Comparison of ENCODE assay signal across 8 cellular contexts in the genomic region with DNA sequence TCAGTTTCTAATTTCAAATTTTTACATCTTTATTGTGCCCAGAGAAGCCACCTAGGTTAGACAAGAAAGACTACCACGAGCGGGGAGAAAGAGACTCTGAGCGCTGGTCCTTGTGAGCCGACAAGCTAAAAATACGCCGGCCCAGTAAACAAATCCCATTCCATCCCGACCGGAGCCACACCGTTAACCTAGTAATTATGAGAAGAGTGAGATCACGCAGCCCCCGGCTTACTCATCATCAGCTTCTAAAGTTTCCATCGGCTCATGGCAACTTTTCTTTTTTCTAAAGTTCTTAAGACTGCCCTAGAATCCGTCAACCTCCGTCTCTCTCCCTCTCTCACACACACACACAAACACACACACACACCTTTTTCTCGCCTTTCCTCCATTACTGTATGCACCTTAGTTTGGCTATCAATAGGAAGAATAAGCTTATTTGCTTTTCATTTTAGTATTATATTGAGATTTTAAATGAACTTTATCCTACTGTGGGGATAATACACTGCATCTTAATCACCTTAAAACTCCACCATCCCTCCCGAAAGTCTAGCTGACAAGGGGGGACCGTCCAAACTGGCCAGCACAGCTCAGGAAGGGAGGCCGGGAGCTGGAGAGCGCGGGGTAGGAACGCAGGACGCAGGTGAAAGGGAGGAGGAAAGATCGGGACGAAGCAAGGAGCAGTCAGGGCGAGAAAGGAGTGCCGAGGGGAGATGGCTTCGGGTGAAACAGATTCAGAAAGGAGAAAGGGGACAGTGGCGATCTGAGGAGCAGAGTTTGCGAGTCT. TPM values are rescaled to one million over a fixed set of nuclear protein-coding genes. Genes with fewer than 3 reads are reported as not detected.
DNase-seq lines count a peak whose midpoint lies in the region; ATAC-seq and TF ChIP-seq lines count a peak whose summit lies in the region.

No MANE protein-coding gene starts in this region.

- intact Hi-C loops in naive thymus-derived CD4-positive, alpha-beta T cell (cut with micrococcal nuclease), result loop anchor here (1.0 to 5.0 kb wide), 5 partner anchors 41 to 82 kb away; a partner anchor contains a TSS

- no peaks in the 10 kb centered on the region for H3K9me3 Mint-ChIP-seq in activated T-cell treated with anti-CD3 and anti-CD28 coated beads, Interleukin-2, amount 50 U/mL, for 4 hours
- no peaks in the 10 kb centered on the region for H3K9me3 Mint-ChIP-seq in naive thymus-derived CD4-positive, alpha-beta T cell

- H3K27me3 ChIP-seq in OCI-LY3 (ENCODE audit: low read depth, low read length) (peaks cover 46% of the 10 kb centered on the region), fibroblast of lung (ENCODE audit: control insufficient read depth, insufficient read depth, low read length) (no peaks in the 10 kb centered on the region)
- H3K27me3 ChIP-seq in naive thymus-derived CD4-positive, alpha-beta T cell (ENCODE audit: control insufficient read depth in 2 of 2, insufficient read depth in 2 of 2, low read length in 2 of 2), result no peaks in the 10 kb centered on the region

- H3K4me1 ChIP-seq in OCI-LY3 (ENCODE audit: low read length) (peaks cover 10% of the 10 kb centered on the region), fibroblast of lung (ENCODE audit: control insufficient read depth, extremely low read depth, insufficient read depth, low read length) (peaks cover 3% of the 10 kb centered on the region)
- peaks cover 8 to 12% of the 10 kb centered on the region in 2 donors for H3K4me1 ChIP-seq in naive thymus-derived CD4-positive, alpha-beta T cell (ENCODE audit: control insufficient read depth in 2 of 2, insufficient read depth in 2 of 2, low read length in 2 of 2)

- H3K4me1 Mint-ChIP-seq in activated T-cell treated with anti-CD3 and anti-CD28 coated beads, Interleukin-2, amount 50 U/mL, for 4 hours (ENCODE audit: low read depth), result peaks cover 50% of the 10 kb centered on the region
- H3K4me1 Mint-ChIP-seq in naive thymus-derived CD4-positive, alpha-beta T cell, result peaks cover 21 to 38% (median 31%) of the 10 kb centered on the region in 7 donors

- H3K4me3 ChIP-seq in GM08714 (ENCODE audit: low read length) (peak overlapping the region; percentile 87), OCI-LY3 (ENCODE audit: low read length) (peak overlapping the region; percentile 91), fibroblast of lung (replicated peaks in 1 of 4; ENCODE audit: control extremely low read depth in 1 of 4, insufficient read depth in 1 of 4, low read depth in 3 of 4, low read length in 4 of 4) (peak overlapping the region; percentile 73 to 94 (median 92))
- H3K4me3 ChIP-seq in naive thymus-derived CD4-positive, alpha-beta T cell (ENCODE audit: low read length), result peak overlapping the region; percentile 89

- POLR2A ChIA-PET in naive thymus-derived CD4-positive, alpha-beta T cell (lab: Charles Lee), result interaction anchor here (0.5 to 2.7 kb wide), 12 partner anchors 48 to 1887 kb away, joined by 3 to 11 read pairs (median 4); a partner anchor contains a TSS

- H4K20me1 ChIP-seq in OCI-LY3 (ENCODE audit: insufficient read depth, low read length) (peaks cover 29% of the 10 kb centered on the region), fibroblast of lung (ENCODE audit: control insufficient read depth, extremely low read depth, insufficient read depth, low read length) (no peaks in the 10 kb centered on the region)

- CTCF ChIA-PET in naive thymus-derived CD4-positive, alpha-beta T cell (lab: Charles Lee), result interaction anchor here (0.6 to 1.2 kb wide), 3 partner anchors 57 to 153 kb away, joined by 3 to 4 read pairs (median 3); no protein-coding TSS in a partner anchor

- H3K4me3 Mint-ChIP-seq in activated T-cell treated with anti-CD3 and anti-CD28 coated beads, Interleukin-2, amount 50 U/mL, for 4 hours, result peak overlapping the region; percentile 94
- peak overlapping the region; percentile 88 to 99 (median 96) for H3K4me3 Mint-ChIP-seq in naive thymus-derived CD4-positive, alpha-beta T cell

- H3K27me3 Mint-ChIP-seq in activated T-cell treated with anti-CD3 and anti-CD28 coated beads, Interleukin-2, amount 50 U/mL, for 4 hours (ENCODE audit: low read depth), result no peaks in the 10 kb centered on the region
- peaks cover 0 to 13% (median 0%) of the 10 kb centered on the region in 5 donors for H3K27me3 Mint-ChIP-seq in naive thymus-derived CD4-positive, alpha-beta T cell

- H2AFZ ChIP-seq in OCI-LY3 (ENCODE audit: low read depth, low read length), result peak overlapping the region; percentile 98
- H2AFZ ChIP-seq in fibroblast of lung (ENCODE audit: low read length), result peak overlapping the region; percentile 82

- no peak overlapping the region for H3K27ac ChIP-seq in OCI-LY3 (ENCODE audit: low read length)
- peak overlapping the region; percentile 97 for H3K27ac ChIP-seq in fibroblast of lung (ENCODE audit: insufficient read depth, low read length)
- H3K27ac ChIP-seq in naive thymus-derived CD4-positive, alpha-beta T cell (ENCODE audit: low read depth, low read length), result peak overlapping the region; percentile 73

- H3K36me3 Mint-ChIP-seq in activated T-cell treated with anti-CD3 and anti-CD28 coated beads, Interleukin-2, amount 50 U/mL, for 4 hours (ENCODE audit: insufficient read depth), result peaks cover 17% of the 10 kb centered on the region
- peaks cover 0 to 5% (median 0%) of the 10 kb centered on the region in 5 donors for H3K36me3 Mint-ChIP-seq in naive thymus-derived CD4-positive, alpha-beta T cell

- H3K36me3 ChIP-seq in OCI-LY3 (replicated peaks; ENCODE audit: low read depth, low read length) (no peaks in the 10 kb centered on the region), fibroblast of lung (ENCODE audit: control insufficient read depth, insufficient read depth, low read length) (no peaks in the 10 kb centered on the region)
- peaks cover 0 to 8% (median 0%) of the 10 kb centered on the region in 3 experiments for H3K36me3 ChIP-seq in naive thymus-derived CD4-positive, alpha-beta T cell (ENCODE audit: control insufficient read depth in 2 of 3, insufficient read depth in 3 of 3, low read length in 3 of 3)

- peak overlapping the region; percentile 32 to 90 (median 86) for H3K27ac Mint-ChIP-seq in naive thymus-derived CD4-positive, alpha-beta T cell

- DNase-seq in activated T-cell treated with anti-CD3 and anti-CD28 coated beads, Interleukin-2, amount 50 U/mL, for 4 hours, result peak; percentile 55
- DNase-seq in fibroblast of lung (ENCODE audit: low read depth in 2 of 2) (peak; percentile 74 to 93), GDM1 (lab: John Stamatoyannopoulos, UW) (no peak)
- peak in 8 of 9 donors; percentile 17 to 64 (median 26) for DNase-seq in naive thymus-derived CD4-positive, alpha-beta T cell
- DNase-seq in stimulated activated naive CD4-positive, alpha-beta T cell treated with Interleukin-2 at 50 U/mL for 16 hours (lab: John Stamatoyannopoulos, UW), result peak; percentile 60

- peak; percentile 23 for ATAC-seq in HG03066 (IDR thresholded peaks at IDR 0.05; ENCODE audit: low read depth, unreplicated experiment)
- ATAC-seq in activated T-cell treated with anti-CD3 and anti-CD28 coated beads, Interleukin-2, amount 50 U/mL, for 4 hours, result peak; percentile 57 to 67
- ATAC-seq in naive thymus-derived CD4-positive, alpha-beta T cell, result peak; percentile 40

- TF ChIP-seq CTCF in OCI-LY3 (IDR thresholded peaks at IDR 0.05; ENCODE audit: low read depth, low read length) (no peak), fibroblast of lung (conservative IDR thresholded peaks at IDR 0.05 in 1 of 2, IDR thresholded peaks at IDR 0.05 in 1 of 2; ENCODE audit: low read depth in 1 of 2, low read length in 2 of 2) (no peak)

- no peaks in the 10 kb centered on the region for H3K79me2 ChIP-seq in OCI-LY3 (ENCODE audit: low read length)
- H3K79me2 ChIP-seq in fibroblast of lung (ENCODE audit: control insufficient read depth, insufficient read depth, low read length), result peaks cover 43% of the 10 kb centered on the region

- peak overlapping the region; percentile 74 for H3K9ac ChIP-seq in OCI-LY3 (ENCODE audit: low read length)
- H3K9ac ChIP-seq in fibroblast of lung (ENCODE audit: insufficient read depth, low read length), result peak overlapping the region; percentile 88

- H3K9me3 ChIP-seq in OCI-LY3 (ENCODE audit: insufficient read depth, low read length) (no peaks in the 10 kb centered on the region), fibroblast of lung (ENCODE audit: control insufficient read depth, insufficient read depth, low read depth, low read length) (no peaks in the 10 kb centered on the region)
- no peaks in the 10 kb centered on the region for H3K9me3 ChIP-seq in naive thymus-derived CD4-positive, alpha-beta T cell (ENCODE audit: control insufficient read depth in 2 of 3, low read length in 3 of 3)

- peak overlapping the region; percentile 94 for H3K4me2 ChIP-seq in OCI-LY3 (ENCODE audit: low read length)
- peak overlapping the region; percentile 88 for H3K4me2 ChIP-seq in fibroblast of lung (ENCODE audit: extremely low read depth, insufficient read depth, low read length)

RNA-seq across cellular contexts. Expression of a gene that starts 0.7 kb away (rescaled TPM):
- 10 to 100 TPM; 40.5 to 48.2 (median 43.2) TPM for total RNA-seq in activated T-cell treated with anti-CD3 and anti-CD28 coated beads, Interleukin-2, amount 50 U/mL, for 4 hours
- 14.1 and 17.3 TPM in 2 replicates for total RNA-seq in fibroblast of lung
- polyA plus RNA-seq in fibroblast of lung, result 10.1 and 12.6 TPM in 2 replicates
- 10.8 and 11.1 TPM in 2 replicates for polyA plus RNA-seq in fibroblast of lung (2012)
- polyA minus RNA-seq in fibroblast of lung (ENCODE audit: low replicate concordance), result 35.4 and 45.8 TPM in 2 replicates
- 10 to 100 TPM in 2 of 5 experiments, 1 to 10 TPM in 3; 4.6 to 12.8 (median 9.7) TPM for total RNA-seq in naive thymus-derived CD4-positive, alpha-beta T cell
- polyA plus RNA-seq in naive thymus-derived CD4-positive, alpha-beta T cell, result under 1 TPM; 0.52 to 0.90 TPM

RNA-seq across cellular contexts. Expression of a gene that starts 57.8 kb away (rescaled TPM):
- total RNA-seq in activated T-cell treated with anti-CD3 and anti-CD28 coated beads, Interleukin-2, amount 50 U/mL, for 4 hours, result 10 to 100 TPM; 17.8 to 19.9 (median 18.6) TPM
- total RNA-seq in fibroblast of lung, result 30.6 and 42.6 TPM in 2 replicates
- polyA plus RNA-seq in fibroblast of lung, result 43.2 and 50.0 TPM in 2 replicates
- 29.4 and 38.6 TPM in 2 replicates for polyA plus RNA-seq in fibroblast of lung (2012)
- polyA minus RNA-seq in fibroblast of lung (ENCODE audit: low replicate concordance), result 8.7 and 9.9 TPM in 2 replicates
- 10 to 100 TPM; 20.3 to 37.7 (median 29.3) TPM for total RNA-seq in naive thymus-derived CD4-positive, alpha-beta T cell
- polyA plus RNA-seq in naive thymus-derived CD4-positive, alpha-beta T cell, result 10 to 100 TPM; 24.0 to 25.6 TPM
